Comparison of ENCODE assay signal across 21 cellular contexts in genomic region chr1:173193639-173194038, GRCh38. TPM values are rescaled to one million over a fixed set of nuclear protein-coding genes. Genes with fewer than 3 reads are reported as not detected.
A peak's percentile ranks its signal among the peaks of the same experiment; 100 is the strongest.
DNase-seq lines count a peak whose midpoint lies in the region; ATAC-seq and TF ChIP-seq lines count a peak whose summit lies in the region.
"Had no signal": no experiment of that assay in that cellular context is flagged by ENCODE, and none has a peak within 500 bp of the region (broad histone marks: within the 10 kb centered on the region; RNA-seq: fewer than 3 reads in every experiment).

No MANE protein-coding gene starts in this region.

- H3K4me3 ChIP-seq in upper lobe of right lung, result no peak overlapping the region
- no peak overlapping the region for H3K4me3 ChIP-seq in neural progenitor cell
- H3K4me3 ChIP-seq: tibial nerve had no signal

- H4K20me1 ChIP-seq in neural progenitor cell (ENCODE audit: low read depth), result no peaks in the 10 kb centered on the region

- TF ChIP-seq CTCF in upper lobe of right lung (IDR thresholded peaks at IDR 0.05), result no peak
- TF ChIP-seq CTCF in neural progenitor cell (IDR thresholded peaks at IDR 0.05), result no peak

- peak; percentile 32 for DNase-seq in SIG-M5 treated with dmso at 0.1 percent for 504 hours (lab: John Stamatoyannopoulos, UW; ENCODE audit: unreplicated experiment)
- DNase-seq in SIG-M5 (lab: John Stamatoyannopoulos, UW), result no peak
- peak; percentile 52 for DNase-seq in fibroblast of peridontal ligament (ENCODE audit: extremely low read depth)
- no peak for DNase-seq in upper lobe of right lung
- DNase-seq in neural progenitor cell (ENCODE audit: low spot score), result no peak
- no peak for DNase-seq in NCI-H2107 treated with DMSO at 0.1 percent for 48 hours (lab: John Stamatoyannopoulos, UW; ENCODE audit: unreplicated experiment)
- DNase-seq: 8988T; activated B cell treated with CpG ODN at 0.5 μM for 24 hours; activated T-cell treated with anti-CD3 and anti-CD28 coated beads, Interleukin-2, amount 50 U/mL, for 1 hour; amygdala; DMS53; effector memory CD4-positive, alpha-beta T cell; NCI-H1105; NCI-H524; SHP77; stimulated activated CD4-positive, alpha-beta T cell treated with anti-CD3 and anti-CD28 coated beads, Interleukin-15, amount 100 ng/mL, for 24 hours had no signal

- no peak overlapping the region for H3K4me3 Mint-ChIP-seq in neural progenitor cell
- H3K4me3 Mint-ChIP-seq: activated B cell treated with CpG ODN at 0.5 μM for 24 hours had no signal

- no peaks in the 10 kb centered on the region for H3F3A ChIP-seq in neural progenitor cell (ENCODE audit: low read depth)

- ATAC-seq in SK-N-SH treated with all-trans-retinoic acid at 6 μM for 48 hours (peak; percentile 47), upper lobe of right lung (peak; percentile 69), GM21360 (IDR thresholded peaks at IDR 0.05; ENCODE audit: unreplicated experiment) (no peak)
- ATAC-seq: left lobe of liver had no signal

- H3K27me3 ChIP-seq in upper lobe of right lung, result no peaks in the 10 kb centered on the region
- H3K27me3 ChIP-seq in neural progenitor cell, result no peaks in the 10 kb centered on the region
- H3K27me3 ChIP-seq: neutrophil, tibial nerve had no signal

- H3K79me2 ChIP-seq in neural progenitor cell (ENCODE audit: low read depth), result no peaks in the 10 kb centered on the region

- H3K9me3 ChIP-seq in upper lobe of right lung, result no peaks in the 10 kb centered on the region
- H3K9me3 ChIP-seq in neural progenitor cell (ENCODE audit: low read depth), result no peaks in the 10 kb centered on the region
- H3K9me3 ChIP-seq: neutrophil, tibial nerve had no signal

- H3K27ac ChIP-seq in upper lobe of right lung (no peak overlapping the region), neural progenitor cell (no peak overlapping the region)
- H3K27ac ChIP-seq: neutrophil, tibial nerve had no signal

- no peaks in the 10 kb centered on the region for H3K36me3 ChIP-seq in upper lobe of right lung
- H3K36me3 ChIP-seq in neural progenitor cell, result no peaks in the 10 kb centered on the region
- H3K36me3 ChIP-seq: neutrophil, tibial nerve had no signal

- H3K27ac Mint-ChIP-seq in neural progenitor cell, result no peak overlapping the region
- H3K27ac Mint-ChIP-seq: activated B cell treated with CpG ODN at 0.5 μM for 24 hours had no signal

- no peak overlapping the region for H3K9ac ChIP-seq in neural progenitor cell

- H3K4me2 ChIP-seq in neural progenitor cell, result no peak overlapping the region

- intact Hi-C loops in upper lobe of right lung (cut with DNase I), result no loop called here

- H3K9me3 Mint-ChIP-seq in neural progenitor cell, result no peaks in the 10 kb centered on the region
- H3K9me3 Mint-ChIP-seq: activated B cell treated with CpG ODN at 0.5 μM for 24 hours had no signal

- H3K36me3 Mint-ChIP-seq in neural progenitor cell, result no peaks in the 10 kb centered on the region

- H3K4me1 ChIP-seq in upper lobe of right lung (peaks cover 15% of the 10 kb centered on the region), neural progenitor cell (no peaks in the 10 kb centered on the region)

- no peak overlapping the region for H2AFZ ChIP-seq in neural progenitor cell (replicated peaks)

- H3K4me1 Mint-ChIP-seq in neural progenitor cell, result no peaks in the 10 kb centered on the region

- no peaks in the 10 kb centered on the region for H3K27me3 Mint-ChIP-seq in neural progenitor cell (ENCODE audit: insufficient read depth, low read depth)
- H3K27me3 Mint-ChIP-seq: activated B cell treated with CpG ODN at 0.5 μM for 24 hours had no signal

TF ChIP-seq in SK-N-SH treated with all-trans-retinoic acid at 6 μM for 48 hours, 23 proteins besides CTCF, POLR2A, EP300 and RAD21:
- no peak for TF ChIP-seq TCF4 (CRISPR knock-in tag; IDR thresholded peaks at IDR 0.05; ENCODE audit: borderline replicate concordance)
- TF ChIP-seq CREB5 (CRISPR knock-in tag; IDR thresholded peaks at IDR 0.05; ENCODE audit: low read depth), result no peak
- TF ChIP-seq SNAI2 (CRISPR knock-in tag; IDR thresholded peaks at IDR 0.05), result no peak
- no peak for TF ChIP-seq CSDC2 (CRISPR knock-in tag; IDR thresholded peaks at IDR 0.05)
- TF ChIP-seq ZC3H10 (CRISPR knock-in tag; IDR thresholded peaks at IDR 0.05), result no peak
- TF ChIP-seq ZNF70 (CRISPR knock-in tag; IDR thresholded peaks at IDR 0.05), result no peak
- TF ChIP-seq OSR1 (CRISPR knock-in tag; IDR thresholded peaks at IDR 0.05), result no peak
- no peak for TF ChIP-seq ISL1 (CRISPR knock-in tag; IDR thresholded peaks at IDR 0.05)
- no peak for TF ChIP-seq TOX (CRISPR knock-in tag; IDR thresholded peaks at IDR 0.05; ENCODE audit: borderline replicate concordance)
- no peak for TF ChIP-seq ZNF8 (CRISPR knock-in tag; IDR thresholded peaks at IDR 0.05)
- TF ChIP-seq ZFP30 (CRISPR knock-in tag; IDR thresholded peaks at IDR 0.05), result no peak

RNA-seq across cellular contexts. Expression of gene TNFSF4, which starts 13.5 kb away (rescaled TPM):
- 0.72 TPM for total RNA-seq in upper lobe of right lung
- total RNA-seq in neural progenitor cell (ENCODE audit: low replicate concordance), result 1.2 and 2.1 TPM in 2 replicates

Comparison
In these comparisons a context has a peak if more than half of its experiments do, and no peak if none do; other contexts are left out.
1. DNase-seq: peak in SIG-M5 treated with dmso at 0.1 percent for 504 hours (single experiment) and fibroblast of peridontal ligament (single experiment); none in SIG-M5 (single experiment), upper lobe of right lung (single experiment), neural progenitor cell (single experiment) and NCI-H2107 treated with DMSO at 0.1 percent for 48 hours (single experiment).